In the genomic region with DNA sequence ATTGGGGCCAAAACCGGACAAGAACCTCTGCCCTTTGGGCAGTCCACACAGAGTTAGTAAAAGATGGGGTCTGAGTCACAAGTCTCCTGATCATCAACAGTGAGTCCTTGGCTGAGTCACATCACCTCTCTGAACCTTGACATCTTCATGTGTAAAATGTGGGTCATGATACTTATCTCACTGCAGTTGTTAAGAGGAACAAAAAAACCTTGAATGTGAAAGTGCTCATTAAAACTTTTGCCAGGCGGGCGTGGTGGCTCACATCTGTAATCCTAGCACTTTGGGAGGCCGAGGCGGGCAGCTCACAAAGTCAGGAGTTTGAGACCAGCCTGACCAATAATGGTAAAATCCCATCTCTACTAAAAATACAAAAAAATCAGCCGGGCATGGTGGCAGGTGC, we compare ENCODE assay signal across 6 cellular contexts. TPM values are rescaled to one million over a fixed set of nuclear protein-coding genes. Genes with fewer than 3 reads are reported as not detected.
DNase-seq lines count a peak whose midpoint lies in the region; ATAC-seq and TF ChIP-seq lines count a peak whose summit lies in the region.

No MANE protein-coding gene starts in this region.

- no peak overlapping the region for H3K4me2 ChIP-seq in PC-3 (ENCODE audit: low read length)

- ATAC-seq in PC-3: peak; percentile 32
- peak; percentile 54 for ATAC-seq in foreskin keratinocyte
- ATAC-seq in GM21367 (IDR thresholded peaks at IDR 0.05; ENCODE audit: unreplicated experiment): no peak
- ATAC-seq in upper lobe of left lung (ENCODE audit: low FRiP score in 2 of 2): no peak

- H3K4me3 Mint-ChIP-seq in CD14-positive monocyte: no peak overlapping the region

- H3K9ac ChIP-seq in PC-3 (ENCODE audit: low read length): no peak overlapping the region

- no peaks in the 10 kb centered on the region for H3K36me3 Mint-ChIP-seq in CD14-positive monocyte

- peaks cover 2 to 3% (median 2%) of the 10 kb centered on the region in 3 donors for H3K27me3 Mint-ChIP-seq in CD14-positive monocyte (ENCODE audit: low read depth in 3 of 3)

- DNase-seq in CD14-positive monocyte (ENCODE audit: low spot score): peak; percentile 58
- peak; percentile 59 for DNase-seq in PC-3
- peak in 1 of 2 donors; percentile 71 for DNase-seq in foreskin keratinocyte
- no peak for DNase-seq in NCI-H2171 (lab: John Stamatoyannopoulos, UW)
- DNase-seq in upper lobe of left lung: no peak

- H4K20me1 ChIP-seq in PC-3 (ENCODE audit: low read length): no peaks in the 10 kb centered on the region

- 86 to 91% methylated on average over 6 of the region's 6 CpGs for WGBS in upper lobe of left lung, 2 donors

- no peaks in the 10 kb centered on the region for H3K9me3 Mint-ChIP-seq in CD14-positive monocyte

- H3K9me3 ChIP-seq in PC-3 (ENCODE audit: low read length): no peaks in the 10 kb centered on the region
- no peaks in the 10 kb centered on the region for H3K9me3 ChIP-seq in upper lobe of left lung

- no peaks in the 10 kb centered on the region for H3F3A ChIP-seq in PC-3 (ENCODE audit: low read length, unreplicated experiment)

- H3K9me2 ChIP-seq in PC-3 (replicated peaks; ENCODE audit: low read length): no peaks in the 10 kb centered on the region

- H3K27ac ChIP-seq in PC-3 (ENCODE audit: low read length) (peak overlapping the region; percentile 7; the same call in 1 of the 2 replicates), foreskin keratinocyte (no peak overlapping the region), upper lobe of left lung (no peak overlapping the region)

- H2AFZ ChIP-seq in PC-3 (ENCODE audit: low read length): no peak overlapping the region

- CTCF ChIA-PET in PC-3 (lab: Charles Lee): no interaction called here

- no peaks in the 10 kb centered on the region for H3K27me3 ChIP-seq in PC-3 (ENCODE audit: low read length)
- no peaks in the 10 kb centered on the region for H3K27me3 ChIP-seq in foreskin keratinocyte
- no peaks in the 10 kb centered on the region for H3K27me3 ChIP-seq in upper lobe of left lung

- TF ChIP-seq EP300 in upper lobe of left lung (IDR thresholded peaks at IDR 0.05): no peak

- TF ChIP-seq CTCF in CD14-positive monocyte (IDR thresholded peaks at IDR 0.05) (no peak), PC-3 (conservative IDR thresholded peaks at IDR 0.05; ENCODE audit: low read depth, low read length) (no peak), foreskin keratinocyte (conservative IDR thresholded peaks at IDR 0.05) (no peak), upper lobe of left lung (IDR thresholded peaks at IDR 0.05) (no peak)

- H3K4me1 ChIP-seq in PC-3 (ENCODE audit: insufficient read depth, low read length): no peaks in the 10 kb centered on the region
- H3K4me1 ChIP-seq in foreskin keratinocyte: peaks cover 7% of the 10 kb centered on the region
- H3K4me1 ChIP-seq in upper lobe of left lung: peaks cover 0 to 6% (median 3%) of the 10 kb centered on the region in 4 donors

- H3K27ac Mint-ChIP-seq in CD14-positive monocyte: peak overlapping the region in 5 of 7 donors; percentile 2 to 85 (median 77)

- no peak for TF ChIP-seq POLR2A in upper lobe of left lung (IDR thresholded peaks at IDR 0.05)

- intact Hi-C loops in CD14-positive monocyte (cut with micrococcal nuclease): loop anchor here in 1 of 2 donors (5.0 kb wide), 1 partner anchor 35 kb away; the partner anchor contains the start of gene CHTOP
- intact Hi-C loops in PC-3 (cut with micrococcal nuclease): no loop called here

- POLR2A ChIA-PET in PC-3 (lab: Charles Lee; ENCODE audit: unreplicated experiment): interaction anchor here (0.7 kb wide), 1 partner anchor 10 kb away, joined by 7 read pairs; no protein-coding TSS in a partner anchor

- H3K4me1 Mint-ChIP-seq in CD14-positive monocyte: peaks cover 47% of the 10 kb centered on the region

- no peaks in the 10 kb centered on the region for H3K79me2 ChIP-seq in PC-3 (ENCODE audit: low read length)

- H3K4me3 ChIP-seq in PC-3 (ENCODE audit: low read length) (no peak overlapping the region), upper lobe of left lung (no peak overlapping the region)

- BruUV-seq in PC-3 (replicated peaks; lab: Mats Ljungman, UMichigan): no TSS peak

- peaks cover 4% of the 10 kb centered on the region; the same call in 1 of the 2 replicates for H3K36me3 ChIP-seq in PC-3 (ENCODE audit: low read depth, low read length)
- H3K36me3 ChIP-seq in upper lobe of left lung: no peaks in the 10 kb centered on the region

RNA-seq across cellular contexts. Expression of gene S100A16, which starts 15.7 kb away (rescaled TPM):
- polyA plus RNA-seq in CD14-positive monocyte (not detected), foreskin keratinocyte (1,700 and 1,899 TPM in 2 replicates)
- total RNA-seq in PC-3 (2014; rRNA removed) (1,254 and 1,288 TPM in 2 replicates), foreskin keratinocyte (1,000 and 1,238 TPM in 2 replicates), upper lobe of left lung (100 to 1,000 TPM in 1 of 6 donors, 10 to 100 TPM in 5; 33.5 to 133 (median 55.7) TPM)

RNA-seq across cellular contexts. Expression of gene S100A14, which starts 18.9 kb away (rescaled TPM):
- not detected for polyA plus RNA-seq in CD14-positive monocyte
- 462 and 536 TPM in 2 replicates for total RNA-seq in PC-3 (2014; rRNA removed)
- total RNA-seq in foreskin keratinocyte: 1,158 and 1,223 TPM in 2 replicates
- polyA plus RNA-seq in foreskin keratinocyte: 2,222 and 2,480 TPM in 2 replicates
- total RNA-seq in upper lobe of left lung: 100 to 1,000 TPM in 4 of 6 donors, 10 to 100 TPM in 2; 76.5 to 239 (median 133) TPM

RNA-seq across cellular contexts. Expression of gene S100A13, which starts 30.1 kb away (rescaled TPM):
- 1 to 10 TPM; 2.5 to 2.6 TPM for polyA plus RNA-seq in CD14-positive monocyte
- 307 and 350 TPM in 2 replicates for total RNA-seq in PC-3 (2014; rRNA removed)
- 162 and 167 TPM in 2 replicates for total RNA-seq in foreskin keratinocyte
- polyA plus RNA-seq in foreskin keratinocyte: 253 and 268 TPM in 2 replicates
- 100 to 1,000 TPM in 2 of 6 donors, 10 to 100 TPM in 4; 72.8 to 132 (median 86.3) TPM for total RNA-seq in upper lobe of left lung

RNA-seq across cellular contexts. Expression of gene S100A1, which starts 31.0 kb away (rescaled TPM):
- polyA plus RNA-seq in CD14-positive monocyte: not detected
- total RNA-seq in PC-3 (2014; rRNA removed): 0.29 TPM in 1 of 2 replicates, not detected in the other
- not detected in 2 replicates for total RNA-seq in foreskin keratinocyte
- 0.22 TPM in 1 of 2 replicates, not detected in the other for polyA plus RNA-seq in foreskin keratinocyte
- total RNA-seq in upper lobe of left lung: 1 to 10 TPM in 1 of 6 donors, not detected in 5; 1.1 TPM

RNA-seq across cellular contexts. Expression of gene S100A2, which starts 31.6 kb away (rescaled TPM):
- polyA plus RNA-seq in CD14-positive monocyte: not detected
- total RNA-seq in PC-3 (2014; rRNA removed): 358 and 373 TPM in 2 replicates
- 19,361 and 22,376 TPM in 2 replicates for total RNA-seq in foreskin keratinocyte
- 28,573 and 30,723 TPM in 2 replicates for polyA plus RNA-seq in foreskin keratinocyte
- 10 to 100 TPM in 2 of 6 donors, 1 to 10 TPM in 3, not detected in 1; 2.0 to 12.0 (median 7.9) TPM for total RNA-seq in upper lobe of left lung

Comparison
In these comparisons a context has a peak if more than half of its experiments do, and no peak if none do; other contexts are left out.
1. DNase-seq: peak in CD14-positive monocyte (single experiment) and PC-3 (single experiment); none in NCI-H2171 (single experiment) and upper lobe of left lung (0 of 2).
2. ATAC-seq: peak in PC-3 (single experiment) and foreskin keratinocyte (single experiment); none in GM21367 (single experiment) and upper lobe of left lung (0 of 2).